In the genomic region with DNA sequence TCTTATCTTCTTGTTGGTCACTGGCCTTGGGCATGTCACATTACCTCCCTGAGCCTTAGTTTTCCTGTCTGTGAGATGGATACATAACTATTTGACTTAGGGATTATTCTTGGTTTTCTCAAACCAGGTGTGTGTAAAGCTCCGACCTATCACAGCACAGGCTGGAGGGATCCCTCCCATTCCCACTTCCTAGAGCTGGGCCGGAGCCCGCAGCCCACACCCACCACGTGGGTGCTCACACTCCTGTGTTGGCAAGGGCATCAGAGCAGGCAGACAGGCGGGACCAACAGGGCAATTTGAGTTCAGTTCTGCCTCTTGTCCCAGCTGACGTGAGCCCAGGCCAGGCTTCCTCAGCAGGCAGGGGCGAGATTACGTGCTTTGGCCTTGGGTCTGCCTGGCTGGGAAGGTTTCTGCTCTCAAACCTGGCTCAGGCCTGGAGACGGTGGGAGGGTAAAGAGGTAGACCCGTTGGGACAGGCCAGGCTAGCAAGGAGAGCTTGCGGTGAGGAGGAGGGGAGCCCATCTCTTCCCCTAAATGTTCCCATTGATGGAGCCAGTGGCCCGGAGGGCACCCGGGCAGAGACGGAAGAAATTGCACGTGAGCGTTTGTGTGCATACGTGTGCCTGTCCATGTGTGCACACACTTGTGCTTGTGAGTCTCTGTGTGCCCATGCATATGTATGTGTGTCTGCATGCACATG, we compare ENCODE assay signal across 8 cellular contexts. TPM values are rescaled to one million over a fixed set of nuclear protein-coding genes. Genes with fewer than 3 reads are reported as not detected.
A peak's percentile ranks its signal among the peaks of the same experiment; 100 is the strongest.
DNase-seq lines count a peak whose midpoint lies in the region; ATAC-seq and TF ChIP-seq lines count a peak whose summit lies in the region.

No MANE protein-coding gene starts in this region.

- ATAC-seq in GM18505 (IDR thresholded peaks at IDR 0.05; ENCODE audit: unreplicated experiment) (peak; percentile 0), HG03571 (IDR thresholded peaks at IDR 0.05; ENCODE audit: unreplicated experiment) (peak; percentile 0)

- no peak for TF ChIP-seq POLR2A in GM18505 (IDR thresholded peaks at IDR 0.05; ENCODE audit: borderline replicate concordance, extremely low read depth, insufficient read depth, insufficient read length)

- H3K9ac ChIP-seq in colonic mucosa (ENCODE audit: low read depth in 2 of 2, low read length in 2 of 2) = peak overlapping the region; percentile 13 to 92

- peak overlapping the region; percentile 38 for H3K4me3 ChIP-seq in colonic mucosa
- peak overlapping the region; percentile 48 to 56 for H3K4me3 ChIP-seq in neutrophil (ENCODE audit: low read depth in 1 of 2, low read length in 1 of 2)

- TF ChIP-seq CTCF in colonic mucosa (IDR thresholded peaks at IDR 0.05) = no peak
- TF ChIP-seq CTCF in neutrophil (IDR thresholded peaks at IDR 0.05) = no peak

- H3K36me3 ChIP-seq in colonic mucosa = no peaks in the 10 kb centered on the region
- no peaks in the 10 kb centered on the region for H3K36me3 ChIP-seq in neutrophil

- no peaks in the 10 kb centered on the region for H3K27me3 ChIP-seq in colonic mucosa
- peaks cover 83% of the 10 kb centered on the region for H3K27me3 ChIP-seq in neutrophil

- intact Hi-C loops in colonic mucosa (cut with DNase I) = no loop called here

- DNase-seq in colonic mucosa (peak; percentile 70), AG20443 (ENCODE audit: low spot score) (no peak), UCSD-AML1 (lab: John Stamatoyannopoulos, UW; ENCODE audit: unreplicated experiment) (no peak), GOT3 (lab: John Stamatoyannopoulos, UW) (no peak)
- DNase-seq in activated CD4-positive, CD25-positive, alpha-beta regulatory T cell (lab: John Stamatoyannopoulos, UW) = no peak

- H3K4me1 ChIP-seq in colonic mucosa (peaks cover 8% of the 10 kb centered on the region), neutrophil (ENCODE audit: control insufficient read depth in 1 of 2, insufficient read depth in 1 of 2, low read depth in 1 of 2, low read length in 1 of 2) (peaks cover 30 to 34% of the 10 kb centered on the region in 2 experiments)

- H3K9me3 ChIP-seq in colonic mucosa (no peaks in the 10 kb centered on the region), neutrophil (no peaks in the 10 kb centered on the region)

- H3K27ac ChIP-seq in colonic mucosa (peak overlapping the region; percentile 60), neutrophil (peak overlapping the region; percentile 75)

RNA-seq across cellular contexts. Expression of a gene that starts 0.7 kb away (rescaled TPM):
- 10 to 100 TPM; 10.8 to 22.5 TPM for total RNA-seq in colonic mucosa

RNA-seq across cellular contexts. Expression of a gene that starts 39.7 kb away (rescaled TPM):
- total RNA-seq in colonic mucosa = 10 to 100 TPM; 11.1 to 11.5 TPM
